21 cellular contexts compared by ENCODE assay signal in genomic region chr17:45828171-45829133, GRCh38. TPM values are rescaled to one million over a fixed set of nuclear protein-coding genes. Genes with fewer than 3 reads are reported as not detected.
DNase-seq lines count a peak whose midpoint lies in the region; ATAC-seq and TF ChIP-seq lines count a peak whose summit lies in the region.
"Had no signal": no experiment of that assay in that cellular context is flagged by ENCODE, and none has a peak within 500 bp of the region (broad histone marks: within the 10 kb centered on the region; RNA-seq: fewer than 3 reads in every experiment).

No MANE protein-coding gene starts in this region.

- H4K20me1 ChIP-seq in PC-9 (ENCODE audit: insufficient read depth): no peaks in the 10 kb centered on the region

- CTCF ChIA-PET in PC-9 (lab: Charles Lee): interaction anchor here (1.0 kb wide), 1 partner anchor 188 kb away, joined by 3 read pairs; no protein-coding TSS in a partner anchor

- TF ChIP-seq CTCF in HFFc6 (IDR thresholded peaks at IDR 0.05) (peak; percentile 27; the same call in 1 of the 2 replicates), PC-9 (conservative IDR thresholded peaks at IDR 0.05) (peak; percentile 40; the same call in 1 of the 2 replicates), retinal pigment epithelial cell (conservative IDR thresholded peaks at IDR 0.05; ENCODE audit: low read depth, low read length) (peak; percentile 28), right atrium auricular region (IDR thresholded peaks at IDR 0.05) (no peak)

- H3K79me2 ChIP-seq in PC-9 (ENCODE audit: low read depth): no peaks in the 10 kb centered on the region

- H2AFZ ChIP-seq in PC-9: no peak overlapping the region

- intact Hi-C loops in PC-9 (cut with micrococcal nuclease; ENCODE audit: unreplicated experiment): no loop called here

- H3K9me3 ChIP-seq in PC-9 (ENCODE audit: insufficient read depth, low read depth): no peaks in the 10 kb centered on the region
- H3K9me3 ChIP-seq in right atrium auricular region: no peaks in the 10 kb centered on the region
- H3K9me3 ChIP-seq: BLaER1 treated with 17β-estradiol and CSF1 and Interleukin-3, amounts not matched to agents 10 nM and 100 nM; body of pancreas; esophagus muscularis mucosa; heart right ventricle had no signal

- no TSS peak for BruUV-seq in PC-9 (replicated peaks; lab: Mats Ljungman, UMichigan)

- peaks cover 82% of the 10 kb centered on the region for H3K27me3 ChIP-seq in PC-9 (ENCODE audit: insufficient read depth, low read depth)
- H3K27me3 ChIP-seq in right atrium auricular region: no peaks in the 10 kb centered on the region
- H3K27me3 ChIP-seq: BLaER1 treated with 17β-estradiol and CSF1 and Interleukin-3, amounts not matched to agents 10 nM and 100 nM; body of pancreas had no signal

- peaks cover 38% of the 10 kb centered on the region for H3K27me3 Mint-ChIP-seq in HFFc6 (ENCODE audit: insufficient read depth)

- DNase-seq in HFFc6: peak; percentile 45
- peak in 1 of 2 experiments; percentile 17 for DNase-seq in PC-9
- peak; percentile 14 for DNase-seq in retinal pigment epithelial cell (ENCODE audit: low read depth)
- DNase-seq in right atrium auricular region (ENCODE audit: low spot score): no peak
- DNase-seq: body of pancreas; dermis blood vessel endothelial cell; DMS153; heart right ventricle; Karpas-422; NCI-H187; NCI-H526 treated with DMSO at 0.1 percent for 48 hours; retina; stimulated activated CD4-positive, alpha-beta T cell treated with anti-CD3 and anti-CD28 coated beads, Interleukin-1b, Interleukin-23, amount 100 ng/mL, for 48 hours; T-helper 1 cell had no signal

- no peaks in the 10 kb centered on the region for H3K36me3 Mint-ChIP-seq in HFFc6 (ENCODE audit: low read depth)

- H3K9me3 Mint-ChIP-seq in HFFc6: no peaks in the 10 kb centered on the region

- no peaks in the 10 kb centered on the region for H3K9me2 ChIP-seq in PC-9 (ENCODE audit: insufficient read depth)

- no peak overlapping the region for H3K27ac ChIP-seq in PC-9
- H3K27ac ChIP-seq in angular gyrus (ENCODE audit: low read depth, low read length): peak overlapping the region; percentile 32
- H3K27ac ChIP-seq in right atrium auricular region: no peak overlapping the region
- H3K27ac ChIP-seq: BLaER1 treated with 17β-estradiol and CSF1 and Interleukin-3, amounts not matched to agents 10 nM and 100 nM; body of pancreas; esophagus muscularis mucosa; heart right ventricle had no signal

- H3F3A ChIP-seq in PC-9 (ENCODE audit: insufficient read depth, low read depth): no peaks in the 10 kb centered on the region

- H3K4me3 ChIP-seq in PC-9 (no peak overlapping the region), retinal pigment epithelial cell (ENCODE audit: low read length) (no peak overlapping the region), right atrium auricular region (no peak overlapping the region)
- H3K4me3 ChIP-seq: BLaER1 treated with 17β-estradiol and CSF1 and Interleukin-3, amounts not matched to agents 10 nM and 100 nM; body of pancreas; esophagus muscularis mucosa; heart right ventricle had no signal

- H3K4me3 Mint-ChIP-seq in HFFc6: no peak overlapping the region

- H3K4me1 ChIP-seq in PC-9 (replicated peaks; ENCODE audit: insufficient read depth) (no peaks in the 10 kb centered on the region), right atrium auricular region (no peaks in the 10 kb centered on the region)
- H3K4me1 ChIP-seq: body of pancreas, esophagus muscularis mucosa, heart right ventricle had no signal

- H3K36me3 ChIP-seq in PC-9 (ENCODE audit: low read depth): no peaks in the 10 kb centered on the region
- H3K36me3 ChIP-seq in right atrium auricular region: no peaks in the 10 kb centered on the region
- H3K36me3 ChIP-seq: BLaER1 treated with 17β-estradiol and CSF1 and Interleukin-3, amounts not matched to agents 10 nM and 100 nM; esophagus muscularis mucosa; heart right ventricle had no signal

- H3K27ac Mint-ChIP-seq in HFFc6: no peak overlapping the region

- H3K4me2 ChIP-seq in PC-9: no peak overlapping the region
- H3K4me2 ChIP-seq: BLaER1 treated with 17β-estradiol and CSF1 and Interleukin-3, amounts not matched to agents 10 nM and 100 nM had no signal

- peaks cover 7% of the 10 kb centered on the region; the same call in 1 of the 2 replicates for H3K4me1 Mint-ChIP-seq in HFFc6 (ENCODE audit: low read depth)

- POLR2A ChIA-PET in PC-9 (lab: Charles Lee; ENCODE audit: unreplicated experiment): interaction anchor here (0.6 kb wide), 2 partner anchors 109 to 187 kb away, joined by 4 to 7 read pairs; no protein-coding TSS in a partner anchor

- ATAC-seq in HG02938 (IDR thresholded peaks at IDR 0.05; ENCODE audit: unreplicated experiment) (no peak), HG03175 (IDR thresholded peaks at IDR 0.05; ENCODE audit: unreplicated experiment) (no peak)
- ATAC-seq: body of pancreas, heart right ventricle, Panc1 had no signal

RNA-seq across cellular contexts. Expression of gene SPPL2C, which starts 16.2 kb away (rescaled TPM):
- not detected for total RNA-seq in HFFc6 (2021; fragmentation: NEBNext Ultra II Directional; extraction: Animal tissue kit (Norgen Biotek cat#: 25700))
- total RNA-seq in PC-9 (2021) (not detected in 2 replicates), right atrium auricular region (not detected)
- total RNA-seq: body of pancreas, dermis blood vessel endothelial cell, esophagus muscularis mucosa, heart right ventricle, kidney epithelial cell had no signal

RNA-seq across cellular contexts. Expression of gene CRHR1, which starts 44.3 kb away (rescaled TPM):
- not detected for total RNA-seq in HFFc6 (2021; fragmentation: NEBNext Ultra II Directional; extraction: Animal tissue kit (Norgen Biotek cat#: 25700))
- not detected in 2 replicates for total RNA-seq in PC-9 (2021)
- not detected for total RNA-seq in right atrium auricular region
- total RNA-seq: body of pancreas, dermis blood vessel endothelial cell, kidney epithelial cell had no signal

Comparison
In these comparisons a context has a peak if more than half of its experiments do, and no peak if none do; other contexts are left out.
1. CTCF ChIP-seq: peak in HFFc6 (single experiment), PC-9 (single experiment) and retinal pigment epithelial cell (single experiment); none in right atrium auricular region (0 of 2).